Comparison of ENCODE assay signal across 13 cellular contexts in the genomic region with DNA sequence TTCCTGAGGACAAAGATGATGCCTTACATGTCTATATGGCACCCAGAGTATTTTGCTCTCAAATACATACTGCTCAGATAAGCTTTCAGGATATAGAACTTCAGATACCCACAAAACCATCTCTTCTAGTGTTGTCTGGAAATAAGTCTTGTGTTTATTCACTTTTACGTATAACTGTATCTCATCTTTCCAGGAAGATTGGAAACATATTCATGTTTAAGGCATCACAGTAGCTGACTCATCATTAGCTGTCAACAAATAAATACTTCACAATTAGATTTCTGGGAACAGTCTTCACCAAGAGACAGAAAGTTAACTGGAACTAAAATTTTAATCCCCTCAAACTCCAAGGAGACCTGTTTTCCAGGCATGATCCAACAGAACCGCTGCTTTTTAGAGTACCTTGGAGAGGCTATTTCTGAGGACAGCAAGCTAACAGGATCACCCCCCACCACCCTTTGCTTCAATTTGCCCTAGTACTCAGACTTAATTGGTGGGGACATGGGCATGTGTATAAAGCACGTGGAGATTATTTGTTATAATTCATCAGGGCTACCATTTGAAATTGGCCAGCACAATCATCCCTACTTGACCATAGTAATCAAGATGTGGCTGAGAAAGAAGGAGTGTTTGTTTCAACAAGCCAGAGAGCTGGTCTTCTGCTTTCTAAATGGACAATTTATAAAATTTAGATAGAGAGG.
DNase-seq lines count a peak whose midpoint lies in the region; TF ChIP-seq lines count a peak whose summit lies in the region.
"Had no signal": no experiment of that assay in that cellular context is flagged by ENCODE, and none has a peak within 500 bp of the region (broad histone marks: within the 10 kb centered on the region; RNA-seq: fewer than 3 reads in every experiment).

No MANE protein-coding gene starts in this region.

- no peak overlapping the region for H3K27ac Mint-ChIP-seq in neural progenitor cell
- H3K27ac Mint-ChIP-seq: nephron progenitor cell had no signal

- H3K4me1 Mint-ChIP-seq in neural progenitor cell = peaks cover 48% of the 10 kb centered on the region

- peaks cover 6% of the 10 kb centered on the region for H3K27me3 Mint-ChIP-seq in neural progenitor cell (ENCODE audit: insufficient read depth, low read depth)

- 11 to 18% methylated on average over 3 of the region's 3 CpGs for WGBS in GM23248 (ENCODE audit: low coverage in 1 of 2, low lambda C conversion rate in 2 of 2, missing lambda C conversion rate in 2 of 2), 2 experiments

- H2AFZ ChIP-seq in ACC112 (ENCODE audit: low read length, unreplicated experiment) (no peak overlapping the region), GM23248 (no peak overlapping the region), neural progenitor cell (replicated peaks) (no peak overlapping the region)

- DNase-seq in GM23248 (peak; percentile 91), amniotic stem cell (lab: John Stamatoyannopoulos, UW) (peak; percentile 31), iris pigment epithelial cell (ENCODE audit: low read depth) (peak; percentile 96), kidney glomerular epithelial cell (lab: John Stamatoyannopoulos, UW) (no peak), neural progenitor cell (ENCODE audit: low spot score) (no peak), NCI-H1105 (lab: John Stamatoyannopoulos, UW) (no peak)
- DNase-seq in stimulated activated CD4-positive, alpha-beta T cell treated with anti-CD3 and anti-CD28 coated beads, Interleukin-4, amount 100 ng/mL, for 4 hours = no peak
- DNase-seq: central memory CD4-positive, alpha-beta T cell; KBM-7; NCI-H2171; nephron progenitor cell; testis had no signal

- peaks cover 93% of the 10 kb centered on the region for H3K4me1 ChIP-seq in ACC112 (ENCODE audit: control insufficient read depth, insufficient read depth, low read length, unreplicated experiment)
- peaks cover 85% of the 10 kb centered on the region for H3K4me1 ChIP-seq in GM23248 (ENCODE audit: insufficient read depth)
- H3K4me1 ChIP-seq in neural progenitor cell = peaks cover 39% of the 10 kb centered on the region

- no peaks in the 10 kb centered on the region for H3K9me3 Mint-ChIP-seq in neural progenitor cell
- H3K9me3 Mint-ChIP-seq: nephron progenitor cell had no signal

- H4K20me1 ChIP-seq in GM23248 (ENCODE audit: insufficient read depth) (no peaks in the 10 kb centered on the region), neural progenitor cell (ENCODE audit: low read depth) (no peaks in the 10 kb centered on the region)

- H3F3A ChIP-seq in GM23248 (ENCODE audit: insufficient read depth) (peaks cover 76% of the 10 kb centered on the region), neural progenitor cell (ENCODE audit: low read depth) (peaks cover 18% of the 10 kb centered on the region)

- no peaks in the 10 kb centered on the region for H3K27me3 ChIP-seq in ACC112 (ENCODE audit: insufficient read depth, low read length)
- no peaks in the 10 kb centered on the region for H3K27me3 ChIP-seq in GM23248 (replicated peaks; ENCODE audit: insufficient read depth)
- H3K27me3 ChIP-seq in neural progenitor cell = peaks cover 18% of the 10 kb centered on the region
- H3K27me3 ChIP-seq: testis had no signal

- H3K79me2 ChIP-seq in ACC112 (ENCODE audit: control insufficient read depth, insufficient read depth, low read length, unreplicated experiment) (peaks cover 58% of the 10 kb centered on the region), GM23248 (ENCODE audit: insufficient read depth) (peaks cover 57% of the 10 kb centered on the region), neural progenitor cell (ENCODE audit: low read depth) (no peaks in the 10 kb centered on the region)

- TF ChIP-seq CTCF in neural progenitor cell (IDR thresholded peaks at IDR 0.05) = no peak

- H3K4me3 ChIP-seq in ACC112 (ENCODE audit: low read depth, low read length) (peak overlapping the region; percentile 57; the same call in 1 of the 2 replicates), GM23248 (peak overlapping the region; percentile 45), neural progenitor cell (no peak overlapping the region)
- H3K4me3 ChIP-seq: testis had no signal

- H3K36me3 Mint-ChIP-seq in neural progenitor cell = no peaks in the 10 kb centered on the region

- no peak overlapping the region for H3K4me3 Mint-ChIP-seq in neural progenitor cell
- H3K4me3 Mint-ChIP-seq: nephron progenitor cell had no signal

- no peaks in the 10 kb centered on the region for H3K9me2 ChIP-seq in GM23248 (ENCODE audit: insufficient read depth)

- H3K4me2 ChIP-seq in GM23248 (ENCODE audit: unreplicated experiment) (peak overlapping the region; percentile 78), neural progenitor cell (no peak overlapping the region)

- H3K9ac ChIP-seq in GM23248 (peak overlapping the region; percentile 83), neural progenitor cell (no peak overlapping the region)

- in situ Hi-C loops in GM23248 (cut with MboI) = loop anchor here (10.0 kb wide), 1 partner anchor 129 kb away; a partner anchor contains a TSS

- H3K27ac ChIP-seq in ACC112 (ENCODE audit: low read depth, low read length) (peak overlapping the region; percentile 100), GM23248 (peak overlapping the region; percentile 99), neural progenitor cell (no peak overlapping the region)
- H3K27ac ChIP-seq: testis had no signal

- no peaks in the 10 kb centered on the region for H3K9me3 ChIP-seq in GM23248 (ENCODE audit: low read depth)
- H3K9me3 ChIP-seq in neural progenitor cell (ENCODE audit: low read depth) = no peaks in the 10 kb centered on the region
- H3K9me3 ChIP-seq: testis had no signal

- H3K36me3 ChIP-seq in ACC112 (ENCODE audit: insufficient read depth, low read length) = no peaks in the 10 kb centered on the region
- no peaks in the 10 kb centered on the region for H3K36me3 ChIP-seq in GM23248 (ENCODE audit: low read depth)
- H3K36me3 ChIP-seq in neural progenitor cell = no peaks in the 10 kb centered on the region

Comparison
In these comparisons a context has a peak if more than half of its experiments do, and no peak if none do; other contexts are left out.
1. DNase-seq: peak in GM23248 (single experiment), amniotic stem cell (single experiment) and iris pigment epithelial cell (single experiment); none in kidney glomerular epithelial cell (single experiment), neural progenitor cell (single experiment), NCI-H1105 (single experiment) and stimulated activated CD4-positive, alpha-beta T cell treated with anti-CD3 and anti-CD28 coated beads, Interleukin-4, amount 100 ng/mL, for 4 hours (0 of 2).